In the genomic region with DNA sequence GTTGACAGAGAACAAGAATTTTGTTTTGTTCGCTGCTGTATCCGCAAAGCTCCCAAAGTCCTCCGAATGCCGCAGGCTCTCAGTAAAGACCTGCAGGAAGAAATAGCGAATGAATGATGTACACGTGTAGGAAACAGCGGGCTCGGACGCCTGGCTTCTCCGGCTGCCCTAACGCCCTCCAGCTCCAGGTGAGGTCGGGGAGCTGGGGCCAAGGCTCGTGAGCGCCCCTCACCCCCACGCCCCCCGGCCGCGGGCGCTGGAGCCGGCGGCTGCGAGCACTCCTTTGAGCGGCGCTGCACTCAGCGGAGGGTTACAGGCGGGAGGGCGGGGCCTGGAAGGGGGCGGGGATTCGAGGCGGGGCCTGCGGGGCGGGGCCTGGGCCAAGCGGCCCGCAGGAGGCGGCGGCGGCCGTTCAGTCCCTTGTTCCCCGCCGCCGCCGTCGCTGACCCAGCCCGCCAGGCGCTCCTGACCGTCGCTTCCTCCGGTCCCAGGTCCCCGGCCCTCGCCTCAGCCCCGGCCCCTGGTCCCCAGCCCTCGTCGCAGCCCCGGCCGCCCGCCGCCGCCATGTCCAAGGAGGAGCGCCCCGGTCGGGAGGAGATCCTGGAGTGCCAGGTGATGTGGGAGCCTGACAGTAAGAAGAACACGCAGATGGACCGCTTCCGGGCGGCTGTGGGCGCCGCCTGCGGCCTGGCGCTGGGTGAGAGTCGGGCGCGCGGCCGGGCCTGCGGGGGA, we compare ENCODE assay signal across 8 cellular contexts. TPM values are rescaled to one million over a fixed set of nuclear protein-coding genes. Genes with fewer than 3 reads are reported as not detected.
DNase-seq lines count a peak whose midpoint lies in the region; ATAC-seq, FAIRE-seq and TF ChIP-seq lines count a peak whose summit lies in the region.

A gene with protein sequence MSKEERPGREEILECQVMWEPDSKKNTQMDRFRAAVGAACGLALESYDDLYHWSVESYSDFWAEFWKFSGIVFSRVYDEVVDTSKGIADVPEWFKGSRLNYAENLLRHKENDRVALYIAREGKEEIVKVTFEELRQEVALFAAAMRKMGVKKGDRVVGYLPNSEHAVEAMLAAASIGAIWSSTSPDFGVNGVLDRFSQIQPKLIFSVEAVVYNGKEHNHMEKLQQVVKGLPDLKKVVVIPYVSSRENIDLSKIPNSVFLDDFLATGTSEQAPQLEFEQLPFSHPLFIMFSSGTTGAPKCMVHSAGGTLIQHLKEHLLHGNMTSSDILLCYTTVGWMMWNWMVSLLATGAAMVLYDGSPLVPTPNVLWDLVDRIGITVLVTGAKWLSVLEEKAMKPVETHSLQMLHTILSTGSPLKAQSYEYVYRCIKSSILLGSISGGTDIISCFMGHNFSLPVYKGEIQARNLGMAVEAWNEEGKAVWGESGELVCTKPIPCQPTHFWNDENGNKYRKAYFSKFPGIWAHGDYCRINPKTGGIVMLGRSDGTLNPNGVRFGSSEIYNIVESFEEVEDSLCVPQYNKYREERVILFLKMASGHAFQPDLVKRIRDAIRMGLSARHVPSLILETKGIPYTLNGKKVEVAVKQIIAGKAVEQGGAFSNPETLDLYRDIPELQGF (plus strand): TSS at position 415 of the 732 bp plus-strand sequence. CDS start 150 bp downstream, at position 565.

- H3K4me3 Mint-ChIP-seq in WTC11, result peak within 1 kb of the TSS; percentile 89

- POLR2A ChIA-PET in A549 (lab: Yijun Ruan, JAX), result interaction anchor here (0.6 kb wide), 1 partner anchor 76 kb away, joined by 3 read pairs; a partner anchor contains a TSS
- POLR2A ChIA-PET in WTC11 (lab: Charles Lee), result interaction anchor here (1.2 to 1.6 kb wide), 2 partner anchors 16 to 125 kb away, joined by 3 to 12 read pairs; no protein-coding TSS in a partner anchor

- H3K4me1 Mint-ChIP-seq in WTC11, result peaks cover 47% of the 10 kb centered on the region

- WGBS in A549 (ENCODE audit: missing lambda C conversion rate), result 0% methylated on average over 27 of the region's 75 CpGs

- TF ChIP-seq EP300 in A549 (IDR thresholded peaks at IDR 0.05), result no peak

- CTCF ChIA-PET in A549 (lab: Yijun Ruan, JAX), result interaction anchor here (1.5 to 1.9 kb wide), 2 partner anchors 15 to 24 kb away, joined by 5 to 9 read pairs; no protein-coding TSS in a partner anchor
- CTCF ChIA-PET in WTC11 (lab: Charles Lee), result interaction anchor here (0.8 to 3.2 kb wide), 7 partner anchors 11 to 125 kb away, joined by 3 to 19 read pairs (median 3); a partner anchor contains a TSS

- TF ChIP-seq POLR2A in A549 (IDR thresholded peaks at IDR 0.05; ENCODE audit: low read length), result peak; percentile 72

- peaks cover 27% of the 10 kb centered on the region for H3K36me3 Mint-ChIP-seq in WTC11

- no peak for FAIRE-seq in A549 (lab: Jason Lieb, UNC)

- H3K9me3 ChIP-seq in A549, result no peaks in the 10 kb centered on the region

- peak within 1 kb of the TSS; percentile 89 for H3K27ac Mint-ChIP-seq in WTC11

- peak; percentile 93 to 94 for ATAC-seq in A549
- ATAC-seq in GM18520 (IDR thresholded peaks at IDR 0.05; ENCODE audit: unreplicated experiment), result peak; percentile 74
- ATAC-seq in HG03045 (IDR thresholded peaks at IDR 0.05; ENCODE audit: unreplicated experiment), result peak; percentile 90
- ATAC-seq in WTC11, result peak; percentile 86

- H3K4me2 ChIP-seq in A549, result peak within 1 kb of the TSS; percentile 97

- H3K27ac ChIP-seq in A549, result peak within 1 kb of the TSS; percentile 83 to 86

- peaks cover 10% of the 10 kb centered on the region; the same call in 2 of the 3 replicates for H3K4me1 ChIP-seq in A549

- H3K9me3 Mint-ChIP-seq in WTC11, result peaks cover 20% of the 10 kb centered on the region

- no peak; a peak in 1 of 5 replicates for TF ChIP-seq RAD21 in A549 (conservative IDR thresholded peaks at IDR 0.05 in 1 of 2, IDR thresholded peaks at IDR 0.05 in 1 of 2)

- peak; percentile 80 to 83 for DNase-seq in A549 (ENCODE audit: low read depth in 1 of 2, low spot score in 1 of 2)
- peak; percentile 63 for DNase-seq in NCI-H2171 (lab: John Stamatoyannopoulos, UW)
- peak; percentile 84 for DNase-seq in WTC11 (ENCODE audit: low spot score)
- peak; percentile 74 to 79 for DNase-seq in cardiac fibroblast (ENCODE audit: low read depth in 2 of 2)
- DNase-seq in iris pigment epithelial cell (ENCODE audit: low read depth), result peak; percentile 78
- peak; percentile 80 for DNase-seq in stimulated activated CD4-positive, alpha-beta T cell treated with anti-CD3 and anti-CD28 coated beads, Interleukin-12 subunit alpha, Interleukin-12 subunit beta, amount 100 ng/mL, for 4 hours

- TF ChIP-seq CTCF in A549 (IDR thresholded peaks at IDR 0.05), result no peak
- TF ChIP-seq CTCF in WTC11 (IDR thresholded peaks at IDR 0.05), result no peak
- no peak for TF ChIP-seq CTCF in cardiac fibroblast (IDR thresholded peaks at IDR 0.05; ENCODE audit: low read depth, low read length)

- H3K4me3 ChIP-seq in A549 (peak within 1 kb of the TSS; percentile 85), cardiac fibroblast (replicated peaks in 1 of 2; ENCODE audit: low read depth in 2 of 2, low read length in 2 of 2) (peak within 1 kb of the TSS; percentile 79 to 82)

- 0 out of 2 replicates have a peak, but pooled peaks cover 3% of the 10 kb centered on the region for H3K27me3 Mint-ChIP-seq in WTC11 (ENCODE audit: low read depth)

TF ChIP-seq in A549, 52 proteins besides CTCF, POLR2A, EP300 and RAD21 (continues in another document):
- TF ChIP-seq, protein P1, sequence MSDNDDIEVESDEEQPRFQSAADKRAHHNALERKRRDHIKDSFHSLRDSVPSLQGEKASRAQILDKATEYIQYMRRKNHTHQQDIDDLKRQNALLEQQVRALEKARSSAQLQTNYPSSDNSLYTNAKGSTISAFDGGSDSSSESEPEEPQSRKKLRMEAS (IDR thresholded peaks at IDR 0.05), result peak; percentile 60; the same call in 1 of the 2 replicates
- peak; percentile 25 to 63; a peak in 3 of 5 replicates for TF ChIP-seq JUN (IDR thresholded peaks at IDR 0.05)
- TF ChIP-seq PHF8 (IDR thresholded peaks at IDR 0.05; ENCODE audit: borderline replicate concordance, low read depth), result peak; percentile 78
- TF ChIP-seq, protein P2, sequence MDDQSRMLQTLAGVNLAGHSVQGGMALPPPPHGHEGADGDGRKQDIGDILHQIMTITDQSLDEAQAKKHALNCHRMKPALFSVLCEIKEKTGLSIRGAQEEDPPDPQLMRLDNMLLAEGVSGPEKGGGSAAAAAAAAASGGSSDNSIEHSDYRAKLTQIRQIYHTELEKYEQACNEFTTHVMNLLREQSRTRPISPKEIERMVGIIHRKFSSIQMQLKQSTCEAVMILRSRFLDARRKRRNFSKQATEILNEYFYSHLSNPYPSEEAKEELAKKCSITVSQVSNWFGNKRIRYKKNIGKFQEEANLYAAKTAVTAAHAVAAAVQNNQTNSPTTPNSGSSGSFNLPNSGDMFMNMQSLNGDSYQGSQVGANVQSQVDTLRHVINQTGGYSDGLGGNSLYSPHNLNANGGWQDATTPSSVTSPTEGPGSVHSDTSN (IDR thresholded peaks at IDR 0.05), result peak; percentile 57; the same call in 1 of the 2 replicates
- TF ChIP-seq, protein P3, sequence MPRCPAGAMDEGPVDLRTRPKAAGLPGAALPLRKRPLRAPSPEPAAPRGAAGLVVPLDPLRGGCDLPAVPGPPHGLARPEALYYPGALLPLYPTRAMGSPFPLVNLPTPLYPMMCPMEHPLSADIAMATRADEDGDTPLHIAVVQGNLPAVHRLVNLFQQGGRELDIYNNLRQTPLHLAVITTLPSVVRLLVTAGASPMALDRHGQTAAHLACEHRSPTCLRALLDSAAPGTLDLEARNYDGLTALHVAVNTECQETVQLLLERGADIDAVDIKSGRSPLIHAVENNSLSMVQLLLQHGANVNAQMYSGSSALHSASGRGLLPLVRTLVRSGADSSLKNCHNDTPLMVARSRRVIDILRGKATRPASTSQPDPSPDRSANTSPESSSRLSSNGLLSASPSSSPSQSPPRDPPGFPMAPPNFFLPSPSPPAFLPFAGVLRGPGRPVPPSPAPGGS (IDR thresholded peaks at IDR 0.05), result peak; percentile 72; the same call in 1 of the 3 replicates

TF ChIP-seq in WTC11, 78 proteins besides CTCF, POLR2A, EP300 and RAD21 (continues in another document):
- TF ChIP-seq, protein P4, sequence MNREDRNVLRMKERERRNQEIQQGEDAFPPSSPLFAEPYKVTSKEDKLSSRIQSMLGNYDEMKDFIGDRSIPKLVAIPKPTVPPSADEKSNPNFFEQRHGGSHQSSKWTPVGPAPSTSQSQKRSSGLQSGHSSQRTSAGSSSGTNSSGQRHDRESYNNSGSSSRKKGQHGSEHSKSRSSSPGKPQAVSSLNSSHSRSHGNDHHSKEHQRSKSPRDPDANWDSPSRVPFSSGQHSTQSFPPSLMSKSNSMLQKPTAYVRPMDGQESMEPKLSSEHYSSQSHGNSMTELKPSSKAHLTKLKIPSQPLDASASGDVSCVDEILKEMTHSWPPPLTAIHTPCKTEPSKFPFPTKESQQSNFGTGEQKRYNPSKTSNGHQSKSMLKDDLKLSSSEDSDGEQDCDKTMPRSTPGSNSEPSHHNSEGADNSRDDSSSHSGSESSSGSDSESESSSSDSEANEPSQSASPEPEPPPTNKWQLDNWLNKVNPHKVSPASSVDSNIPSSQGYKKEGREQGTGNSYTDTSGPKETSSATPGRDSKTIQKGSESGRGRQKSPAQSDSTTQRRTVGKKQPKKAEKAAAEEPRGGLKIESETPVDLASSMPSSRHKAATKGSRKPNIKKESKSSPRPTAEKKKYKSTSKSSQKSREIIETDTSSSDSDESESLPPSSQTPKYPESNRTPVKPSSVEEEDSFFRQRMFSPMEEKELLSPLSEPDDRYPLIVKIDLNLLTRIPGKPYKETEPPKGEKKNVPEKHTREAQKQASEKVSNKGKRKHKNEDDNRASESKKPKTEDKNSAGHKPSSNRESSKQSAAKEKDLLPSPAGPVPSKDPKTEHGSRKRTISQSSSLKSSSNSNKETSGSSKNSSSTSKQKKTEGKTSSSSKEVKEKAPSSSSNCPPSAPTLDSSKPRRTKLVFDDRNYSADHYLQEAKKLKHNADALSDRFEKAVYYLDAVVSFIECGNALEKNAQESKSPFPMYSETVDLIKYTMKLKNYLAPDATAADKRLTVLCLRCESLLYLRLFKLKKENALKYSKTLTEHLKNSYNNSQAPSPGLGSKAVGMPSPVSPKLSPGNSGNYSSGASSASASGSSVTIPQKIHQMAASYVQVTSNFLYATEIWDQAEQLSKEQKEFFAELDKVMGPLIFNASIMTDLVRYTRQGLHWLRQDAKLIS (CRISPR knock-in tag; IDR thresholded peaks at IDR 0.05; ENCODE audit: borderline replicate concordance), result no peak

RNA-seq across cellular contexts. Expression of the gene that starts here (rescaled TPM):
- 18.6 and 19.3 TPM in 2 replicates for polyA plus RNA-seq in A549 (2011; rRNA removed)
- polyA plus RNA-seq in A549 (2012; cell fraction: cytosol; rRNA removed), result 16.4 and 18.1 TPM in 2 replicates
- polyA plus RNA-seq in A549 (2012; cell fraction: nucleus; rRNA removed), result 40.4 and 45.8 TPM in 2 replicates
- polyA plus RNA-seq in A549 (2017; fragmentation: RNase III; extraction: RNeasy Plus Mini Kit Qiagen cat#74134 plus additional on column Dnase treatment), result 17.2 to 20.5 TPM (median 20.4 TPM) in 3 replicates
- 22.1 and 30.9 TPM in 2 replicates for polyA minus RNA-seq in A549 (2011; rRNA and poly(A)+ RNA removed)
- 44.1 to 54.0 TPM (median 47.0 TPM) in 3 replicates for total RNA-seq in WTC11 (2021)

Comparison
In these comparisons a context has a peak if more than half of its experiments do, and no peak if none do; other contexts are left out.
1. Peak in every context shown above with its lines: DNase-seq, ATAC-seq, H3K4me3 ChIP-seq and H3K27ac ChIP-seq.